Comparison of ENCODE assay signal across 8 cellular contexts in the genomic region with DNA sequence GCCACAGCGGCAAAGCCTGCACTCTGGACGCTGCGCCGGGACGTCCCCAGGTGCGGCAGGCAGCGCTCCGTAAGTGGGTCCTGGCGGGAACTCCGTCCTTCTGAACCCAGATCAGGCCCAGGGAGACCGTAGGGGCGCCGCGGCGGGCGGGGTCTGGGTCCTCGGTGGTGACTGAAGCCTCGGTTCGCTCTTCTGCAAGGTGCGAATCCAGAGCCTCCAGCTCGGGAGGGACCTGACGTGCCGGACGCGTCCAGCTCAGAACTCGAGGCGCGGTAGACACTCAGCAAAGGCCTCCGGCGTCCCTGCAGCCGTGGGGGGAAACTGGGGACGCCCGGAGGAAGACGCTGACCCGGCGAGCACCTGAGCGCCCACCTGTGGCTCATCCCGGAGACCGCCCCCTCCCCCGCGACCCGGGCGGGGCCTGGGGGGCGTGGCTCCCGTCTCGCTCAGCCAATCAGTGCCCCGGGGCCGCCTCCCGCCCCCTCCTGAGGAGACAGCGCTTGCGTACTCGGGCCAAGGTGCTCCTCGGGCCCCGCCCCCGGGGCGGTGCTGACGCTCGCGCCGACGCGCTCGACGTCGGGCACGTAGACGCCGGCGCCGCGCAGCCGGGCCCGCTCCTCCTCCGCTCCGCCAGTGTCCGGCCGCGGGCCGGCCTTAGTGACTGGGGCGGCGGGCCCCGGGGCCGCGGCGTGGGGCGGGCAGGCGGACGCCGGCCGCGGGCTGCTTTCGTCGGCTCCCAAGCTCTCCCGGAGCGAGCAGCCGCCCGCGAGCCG. TPM values are rescaled to one million over a fixed set of nuclear protein-coding genes. Genes with fewer than 3 reads are reported as not detected.
DNase-seq lines count a peak whose midpoint lies in the region; TF ChIP-seq lines count a peak whose summit lies in the region.

PPFIA1 (plus strand) TSS at position 587 of the 773 bp plus-strand sequence. CDS start 1,483 bp downstream, outside the sequence.

- TF ChIP-seq POLR2A in stomach (IDR thresholded peaks at IDR 0.05), result peak in 1 of 4 donors; percentile 27

- H3K4me3 ChIP-seq in MM.1S (ENCODE audit: low read length) (peak within 1 kb of the TSS; percentile 95), foreskin fibroblast (ENCODE audit: low read depth in 1 of 2, low read length in 2 of 2) (peak within 1 kb of the TSS; percentile 87 to 92), stomach (peak within 1 kb of the TSS; percentile 78 to 99 (median 92))

- peak within 1 kb of the TSS; percentile 69 for H3K9ac ChIP-seq in MM.1S (ENCODE audit: low read length)

- intact Hi-C loops in stomach (cut with DNase I; ENCODE audit: low total_unique reads), result no loop called here

- H3K9me2 ChIP-seq in MM.1S (replicated peaks; ENCODE audit: insufficient read depth, low read length), result no peaks in the 10 kb centered on the region

- peak; percentile 71 for DNase-seq in GF-D8 (lab: John Stamatoyannopoulos, UW)
- peak; percentile 93 for DNase-seq in HCEC 1CT
- DNase-seq in MM.1S, result peak; percentile 97
- peak; percentile 10 for DNase-seq in SIG-M5 (lab: John Stamatoyannopoulos, UW)
- DNase-seq in activated gamma-delta T cell (lab: John Stamatoyannopoulos, UW), result peak; percentile 91
- DNase-seq in foreskin fibroblast, result peak; percentile 95 to 99
- DNase-seq in neural crest cell (ENCODE audit: low read depth, low spot score), result peak; percentile 87
- DNase-seq in stomach, result peak; percentile 97

- no peak for TF ChIP-seq CTCF in MM.1S (IDR thresholded peaks at IDR 0.05; ENCODE audit: low read length)
- no peak for TF ChIP-seq CTCF in foreskin fibroblast (IDR thresholded peaks at IDR 0.05; ENCODE audit: low read depth, low read length)
- TF ChIP-seq CTCF in neural crest cell (conservative IDR thresholded peaks at IDR 0.05), result no peak
- TF ChIP-seq CTCF in stomach (IDR thresholded peaks at IDR 0.05), result no peak

- no peaks in the 10 kb centered on the region for H4K20me1 ChIP-seq in MM.1S (ENCODE audit: insufficient read depth, low read length)

- WGBS in stomach, 5 donors, result 0 to 4% (median 0%) methylated on average over 10 to 99 of the region's 99 CpGs

- H3K36me3 ChIP-seq in MM.1S (replicated peaks; ENCODE audit: insufficient read depth, low read length) (no peaks in the 10 kb centered on the region), stomach (peaks cover 18 to 33% (median 27%) of the 10 kb centered on the region in 4 donors)

- peaks cover 41% of the 10 kb centered on the region for H3K79me2 ChIP-seq in MM.1S (ENCODE audit: low read length)

- peak within 1 kb of the TSS; percentile 30; the same call in 1 of the 2 replicates for H3K27ac ChIP-seq in MM.1S (ENCODE audit: low read length)
- peak within 1 kb of the TSS; percentile 86 to 96 (median 92) for H3K27ac ChIP-seq in stomach

- peaks cover 28% of the 10 kb centered on the region for H3K27me3 ChIP-seq in MM.1S (replicated peaks; ENCODE audit: insufficient read depth, low read length)
- H3K27me3 ChIP-seq in stomach, result no peaks in the 10 kb centered on the region

- H3K27me3 Mint-ChIP-seq in neural crest cell (ENCODE audit: low read depth), result peaks cover 44% of the 10 kb centered on the region

- H3K4me3 Mint-ChIP-seq in neural crest cell, result peak within 1 kb of the TSS; percentile 95

- peak within 1 kb of the TSS; percentile 83 for H3K27ac Mint-ChIP-seq in neural crest cell (ENCODE audit: unreplicated experiment)

- peaks cover 10% of the 10 kb centered on the region for H3K36me3 Mint-ChIP-seq in neural crest cell (ENCODE audit: low read depth)

- H2AFZ ChIP-seq in MM.1S (ENCODE audit: low read length), result peak within 1 kb of the TSS; percentile 94

- H3K4me1 ChIP-seq in MM.1S (ENCODE audit: low read length) (peaks cover 10% of the 10 kb centered on the region), stomach (peaks cover 18 to 52% (median 33%) of the 10 kb centered on the region in 4 donors)

- no peak for TF ChIP-seq EP300 in stomach (IDR thresholded peaks at IDR 0.05)

- H3K9me3 Mint-ChIP-seq in neural crest cell, result no peaks in the 10 kb centered on the region

- peaks cover 31% of the 10 kb centered on the region for H3K4me1 Mint-ChIP-seq in neural crest cell

- peak within 1 kb of the TSS; percentile 74 for H3K4me2 ChIP-seq in MM.1S (ENCODE audit: low read depth, low read length)

- H3K9me3 ChIP-seq in MM.1S (replicated peaks; ENCODE audit: insufficient read depth, low read length) (no peaks in the 10 kb centered on the region), stomach (no peaks in the 10 kb centered on the region)

- peaks cover 5% of the 10 kb centered on the region; the same call in 1 of the 2 replicates for H3F3A ChIP-seq in MM.1S (ENCODE audit: insufficient read depth, low read length)

RNA-seq across cellular contexts. Expression of gene PPFIA1, which starts in this region (rescaled TPM):
- total RNA-seq in neural crest cell, result 54.1 and 56.4 TPM in 2 replicates
- 100 to 1,000 TPM in 1 of 5 donors, 10 to 100 TPM in 4; 29.8 to 108 (median 47.2) TPM for total RNA-seq in stomach
- polyA plus RNA-seq in stomach, result 10 to 100 TPM; 10.8 to 13.2 (median 12.8) TPM

Comparison
In these comparisons a context has a peak if more than half of its experiments do, and no peak if none do; other contexts are left out.
1. Peak in every context shown above with its lines: DNase-seq, H3K4me3 ChIP-seq and H3K27ac ChIP-seq.
2. DNase-seq: peak in every context shown above with its lines; median percentile 97 in MM.1S; 97 in foreskin fibroblast; 97 in stomach; 93 in HCEC 1CT; 91 in activated gamma-delta T cell; 87 in neural crest cell; 71 in GF-D8; 10 in SIG-M5.